Comparison of ENCODE assay signal across 28 cellular contexts in genomic region chr3:104286645-104287044, GRCh38.
"Had no signal": no experiment of that assay in that cellular context is flagged by ENCODE, and none has a peak within 500 bp of the region (broad histone marks: within the 10 kb centered on the region; RNA-seq: fewer than 3 reads in every experiment).

No MANE protein-coding gene starts in this region.

- H3K4me3 ChIP-seq: adrenal gland, breast epithelium, colonic mucosa, K562, SJCRH30 had no signal

- DNase-seq: activated B cell treated with CpG ODN at 0.5 μM for 24 hours; activated CD4-positive, alpha-beta memory T cell treated with anti-CD3 and anti-CD28 coated beads for 36 hours; activated CD4-positive, alpha-beta T cell treated with anti-CD3 and anti-CD28 coated beads for 1 hour; activated CD4-positive, alpha-beta T cell treated with anti-CD3 and anti-CD28 coated beads, Interleukin-2, amount 10 ng/mL, durations not matched to agents 7 days and 5 days; activated gamma-delta T cell treated with Interleukin-2 at 50 U/mL for 16 hours; activated naive CD4-positive, alpha-beta T cell treated with anti-CD3 and anti-CD28 coated beads, Interleukin-2, amount 50 U/mL, for 16 hours; activated naive CD8-positive, alpha-beta T cell treated with anti-CD3 and anti-CD28 coated beads, Interleukin-2, amount 10 ng/mL, durations not matched to agents 7 days and 5 days; activated T-cell treated with anti-CD3 and anti-CD28 coated beads for 4 hours; activated T-cell treated with anti-CD3 and anti-CD28 coated beads, Interleukin-2, amount 50 U/mL, for 48 hours; adrenal gland; aorta; caudate nucleus; colonic mucosa; Karpas-422; NCI-H1105; NCI-H1436 treated with DMSO at 0.1 percent for 48 hours; NCI-H187; NCI-H2081; NCI-H510A treated with DMSO at 0.1 percent for 48 hours; NCI-H69; NK-92 treated with Interleukin-12 subunit alpha and Interleukin-12 subunit beta, amount 100 ng/mL, for 24 hours; SJCRH30; SK-N-SH; T-helper 17 cell; T-helper 9 cell had no signal

- H3K36me3 ChIP-seq: adrenal gland, breast epithelium, colonic mucosa, SJCRH30 had no signal

- H3K9me3 ChIP-seq: colonic mucosa, SJCRH30 had no signal

- ATAC-seq: K562, T-helper 17 cell had no signal

- H3K27ac Mint-ChIP-seq: activated B cell treated with CpG ODN at 0.5 μM for 24 hours; activated CD4-positive, alpha-beta memory T cell treated with anti-CD3 and anti-CD28 coated beads for 36 hours; activated CD4-positive, alpha-beta T cell treated with anti-CD3 and anti-CD28 coated beads, Interleukin-2, amount 10 ng/mL, durations not matched to agents 7 days and 5 days; activated naive CD8-positive, alpha-beta T cell treated with anti-CD3 and anti-CD28 coated beads, Interleukin-2, amount 10 ng/mL, durations not matched to agents 7 days and 5 days; activated T-helper 2 cell treated with anti-CD3 and anti-CD28 coated beads, Interferon-gamma antibody, Interleukin-2, Interleukin-4, amounts not matched to agents 10 μg/mL and 5 μg/mL and 100 μg/mL, durations not matched to agents 14 hours and 24 hours and 36 hours; T-helper 17 cell had no signal

- H3K27me3 Mint-ChIP-seq: activated B cell treated with CpG ODN at 0.5 μM for 24 hours; activated CD4-positive, alpha-beta memory T cell treated with anti-CD3 and anti-CD28 coated beads for 36 hours; activated CD4-positive, alpha-beta T cell treated with anti-CD3 and anti-CD28 coated beads, Interleukin-2, amount 10 ng/mL, durations not matched to agents 7 days and 5 days; activated naive CD8-positive, alpha-beta T cell treated with anti-CD3 and anti-CD28 coated beads, Interleukin-2, amount 10 ng/mL, durations not matched to agents 7 days and 5 days; T-helper 17 cell had no signal

- H3K36me3 Mint-ChIP-seq: activated naive CD8-positive, alpha-beta T cell treated with anti-CD3 and anti-CD28 coated beads, Interleukin-2, amount 10 ng/mL, durations not matched to agents 7 days and 5 days had no signal

- H3K27me3 ChIP-seq: adrenal gland, breast epithelium, colonic mucosa, SJCRH30 had no signal

- H3K27ac ChIP-seq: adrenal gland, breast epithelium, colonic mucosa, SJCRH30 had no signal

- H3K4me3 Mint-ChIP-seq: activated B cell treated with CpG ODN at 0.5 μM for 24 hours; activated CD4-positive, alpha-beta memory T cell treated with anti-CD3 and anti-CD28 coated beads for 36 hours; activated CD4-positive, alpha-beta T cell treated with anti-CD3 and anti-CD28 coated beads, Interleukin-2, amount 10 ng/mL, durations not matched to agents 7 days and 5 days; activated naive CD8-positive, alpha-beta T cell treated with anti-CD3 and anti-CD28 coated beads, Interleukin-2, amount 10 ng/mL, durations not matched to agents 7 days and 5 days; T-helper 17 cell had no signal

- H3K4me1 ChIP-seq: breast epithelium, colonic mucosa, SJCRH30 had no signal

- H3K9ac ChIP-seq: SK-N-SH had no signal
